In genomic region chr6:4957521-4958231, GRCh38 we compare ENCODE assay signal across 10 cellular contexts. TPM values are rescaled to one million over a fixed set of nuclear protein-coding genes. Genes with fewer than 3 reads are reported as not detected.
DNase-seq lines count a peak whose midpoint lies in the region; TF ChIP-seq lines count a peak whose summit lies in the region.
"Had no signal": no experiment of that assay in that cellular context is flagged by ENCODE, and none has a peak within 500 bp of the region (broad histone marks: within the 10 kb centered on the region; RNA-seq: fewer than 3 reads in every experiment).

No MANE protein-coding gene starts in this region.

- H3K27me3 ChIP-seq in ascending aorta: no peaks in the 10 kb centered on the region
- H3K27me3 ChIP-seq: ovary had no signal

- no peak overlapping the region for H3K27ac ChIP-seq in ascending aorta
- H3K27ac ChIP-seq: ovary had no signal

- peaks cover 17% of the 10 kb centered on the region in 2 donors for H3K36me3 ChIP-seq in ascending aorta
- H3K36me3 ChIP-seq: ovary had no signal

- no peak for DNase-seq in AG09319 (ENCODE audit: extremely low read depth, low read depth)
- DNase-seq in HT-29 (ENCODE audit: low spot score): peak; percentile 37
- peak; percentile 14 for DNase-seq in cerebellar cortex (ENCODE audit: low spot score)
- peak; percentile 79 for DNase-seq in islet precursor cell
- DNase-seq in ascending aorta (ENCODE audit: low spot score in 2 of 2): no peak
- no peak for DNase-seq in GM19238 (ENCODE audit: insufficient read length, low spot score)
- DNase-seq in SKM-1 (lab: John Stamatoyannopoulos, UW; ENCODE audit: unreplicated experiment): no peak
- DNase-seq in DMS153 (lab: John Stamatoyannopoulos, UW): no peak
- DNase-seq: KG1, ovary had no signal

- peak; percentile 10 for TF ChIP-seq CTCF in AG09319 (IDR thresholded peaks at IDR 0.05; ENCODE audit: low read depth, low read length)
- TF ChIP-seq CTCF in ascending aorta (IDR thresholded peaks at IDR 0.05): no peak

- intact Hi-C loops in ascending aorta (cut with DNase I): no loop called here

- no peak overlapping the region for H3K4me3 ChIP-seq in ascending aorta
- H3K4me3 ChIP-seq: ovary had no signal

- no peaks in the 10 kb centered on the region for H3K4me1 ChIP-seq in ascending aorta

- H3K9me3 ChIP-seq in ascending aorta: no peaks in the 10 kb centered on the region
- H3K9me3 ChIP-seq: ovary had no signal

RNA-seq across cellular contexts. Expression of gene RPP40, which starts 46.2 kb away (rescaled TPM):
- 9.8 and 24.9 TPM in 2 replicates for total RNA-seq in HT-29 (2014; rRNA removed; shearing (Covaris generic))
- total RNA-seq in ascending aorta: not detected

Comparison
In these comparisons a context has a peak if more than half of its experiments do, and no peak if none do; other contexts are left out.
1. DNase-seq: peak in HT-29 (single experiment), cerebellar cortex (single experiment) and islet precursor cell (single experiment); none in AG09319 (single experiment), ascending aorta (0 of 2), GM19238 (single experiment), SKM-1 (single experiment) and DMS153 (single experiment).
2. RNA of gene RPP40, which starts 46.2 kb away (total RNA-seq): 9.8 to 24.9 TPM in HT-29; not detected in ascending aorta (single experiment); every median in the first group is over 10 times any median in the second.